ENCODE assay signal across 10 cellular contexts in genomic region chr5:157343842-157344790, GRCh38.
DNase-seq lines count a peak whose midpoint lies in the region; ATAC-seq and TF ChIP-seq lines count a peak whose summit lies in the region.
"Had no signal": no experiment of that assay in that cellular context is flagged by ENCODE, and none has a peak within 500 bp of the region (broad histone marks: within the 10 kb centered on the region; RNA-seq: fewer than 3 reads in every experiment).

No MANE protein-coding gene starts in this region.

- peaks cover 5% of the 10 kb centered on the region for H3K4me1 ChIP-seq in cardiac muscle cell (ENCODE audit: low read depth)

- no peaks in the 10 kb centered on the region for H3K9me3 ChIP-seq in cardiac muscle cell (ENCODE audit: low read depth)

- H3K9me3 Mint-ChIP-seq in stimulated activated naive CD8-positive, alpha-beta T cell treated with anti-CD3 and anti-CD28 coated beads, Interleukin-15, amount 100 ng/mL, for 72 hours: no peaks in the 10 kb centered on the region

- H3K27me3 Mint-ChIP-seq in stimulated activated naive CD8-positive, alpha-beta T cell treated with anti-CD3 and anti-CD28 coated beads, Interleukin-15, amount 100 ng/mL, for 72 hours: no peaks in the 10 kb centered on the region

- H3K4me3 Mint-ChIP-seq in stimulated activated naive CD8-positive, alpha-beta T cell treated with anti-CD3 and anti-CD28 coated beads, Interleukin-15, amount 100 ng/mL, for 72 hours: peak overlapping the region in 1 of 2 donors; percentile 24
- H3K4me3 Mint-ChIP-seq: CD14-positive monocyte had no signal

- ATAC-seq in left cardiac atrium: no peak
- peak; percentile 91 for ATAC-seq in stimulated activated naive CD8-positive, alpha-beta T cell treated with anti-CD3 and anti-CD28 coated beads, Interleukin-15, amount 100 ng/mL, for 72 hours

- H3K27me3 ChIP-seq in cardiac muscle cell (no peaks in the 10 kb centered on the region), kidney epithelial cell (ENCODE audit: control insufficient read depth, insufficient read depth, low read length) (no peaks in the 10 kb centered on the region)

- H3K36me3 ChIP-seq in cardiac muscle cell: peaks cover 26% of the 10 kb centered on the region
- H3K36me3 ChIP-seq in kidney epithelial cell (ENCODE audit: control insufficient read depth, insufficient read depth, low read length): no peaks in the 10 kb centered on the region

- DNase-seq in cardiac muscle cell (ENCODE audit: low read depth in 1 of 2, low spot score in 1 of 2): no peak
- DNase-seq in left cardiac atrium: no peak
- peak; percentile 36 to 45 for DNase-seq in activated T-cell treated with anti-CD3 and anti-CD28 coated beads, Interleukin-2, amount 50 U/mL, for 48 hours
- DNase-seq in kidney epithelial cell (ENCODE audit: low read depth): peak; percentile 31
- no peak for DNase-seq in stimulated activated naive CD8-positive, alpha-beta T cell treated with anti-CD3 and anti-CD28 coated beads, Interleukin-15, amount 100 ng/mL, for 72 hours
- DNase-seq in GOT3 (lab: John Stamatoyannopoulos, UW): no peak
- DNase-seq in SW 1271 (lab: John Stamatoyannopoulos, UW): no peak
- no peak for DNase-seq in AG08396 (ENCODE audit: low spot score)
- DNase-seq: NCI-H510A treated with DMSO at 0.1 percent for 48 hours had no signal

- peak overlapping the region; percentile 48 to 78 for H3K27ac Mint-ChIP-seq in stimulated activated naive CD8-positive, alpha-beta T cell treated with anti-CD3 and anti-CD28 coated beads, Interleukin-15, amount 100 ng/mL, for 72 hours

- no peak for TF ChIP-seq CTCF in cardiac muscle cell (IDR thresholded peaks at IDR 0.05; ENCODE audit: low read depth, low read length)
- no peak for TF ChIP-seq CTCF in kidney epithelial cell (IDR thresholded peaks at IDR 0.05; ENCODE audit: insufficient read depth, low read length, poor library complexity, severe bottlenecking)

- H3K4me3 ChIP-seq in cardiac muscle cell: no peak overlapping the region
- H3K4me3 ChIP-seq in kidney epithelial cell (ENCODE audit: low read depth, low read length): no peak overlapping the region

- intact Hi-C loops in left cardiac atrium (cut with DNase I): loop anchor here in 1 of 2 donors (10.0 kb wide), 1 partner anchor 371 kb away; no protein-coding TSS in a partner anchor

- H3K4me1 Mint-ChIP-seq in stimulated activated naive CD8-positive, alpha-beta T cell treated with anti-CD3 and anti-CD28 coated beads, Interleukin-15, amount 100 ng/mL, for 72 hours: peaks cover 56% of the 10 kb centered on the region
- H3K4me1 Mint-ChIP-seq: CD14-positive monocyte had no signal

- peak overlapping the region; percentile 1 for H3K27ac ChIP-seq in cardiac muscle cell

Comparison
In these comparisons a context has a peak if more than half of its experiments do, and no peak if none do; other contexts are left out.
1. DNase-seq: peak in activated T-cell treated with anti-CD3 and anti-CD28 coated beads, Interleukin-2, amount 50 U/mL, for 48 hours (2 of 2) and kidney epithelial cell (single experiment); none in cardiac muscle cell (0 of 2), left cardiac atrium (single experiment), stimulated activated naive CD8-positive, alpha-beta T cell treated with anti-CD3 and anti-CD28 coated beads, Interleukin-15, amount 100 ng/mL, for 72 hours (0 of 2), GOT3 (single experiment), SW 1271 (0 of 2) and AG08396 (single experiment).